In genomic region chr2:19763731-19764130, GRCh38 we compare ENCODE assay signal across 26 cellular contexts.
"Had no signal": no experiment of that assay in that cellular context is flagged by ENCODE, and none has a peak within 500 bp of the region (broad histone marks: within the 10 kb centered on the region; RNA-seq: fewer than 3 reads in every experiment).

No MANE protein-coding gene starts in this region.

- ATAC-seq: left colon; left lung; lower lobe of right lung; mucosa of descending colon; naive thymus-derived CD4-positive, alpha-beta T cell; natural killer cell treated with Interleukin-12 subunit alpha and Interleukin-12 subunit beta and Interleukin-15 and Interleukin-18, amount 100 ng/mL, for 72 hours; sciatic nerve; stimulated activated effector memory CD8-positive, alpha-beta T cell treated with anti-CD3 and anti-CD28 coated beads, Interleukin-12 subunit alpha, Interleukin-12 subunit beta, amount 100 ng/mL, for 72 hours; upper lobe of right lung had no signal

- H3K9me3 ChIP-seq: lower lobe of right lung, mucosa of descending colon, ovary, right atrium auricular region, suprapubic skin, thoracic aorta, tibial artery, upper lobe of right lung had no signal

- FAIRE-seq: islet of Langerhans, kidney, small intestine had no signal

- H3K27me3 ChIP-seq: left lung, ovary, right atrium auricular region, spleen, suprapubic skin, tibial artery, upper lobe of right lung had no signal

- H3K36me3 ChIP-seq: left lung, lower lobe of right lung, ovary, right atrium auricular region, spleen, suprapubic skin, thoracic aorta, tibial artery, upper lobe of right lung had no signal

- H3K4me3 ChIP-seq: left lung, lower lobe of right lung, mucosa of descending colon, ovary, right atrium auricular region, spleen, suprapubic skin, thoracic aorta, tibial artery, upper lobe of right lung had no signal

- H3K4me1 ChIP-seq: left lung, lower lobe of right lung, right atrium auricular region, spleen, suprapubic skin, tibial artery, upper lobe of right lung had no signal

- DNase-seq: hypothalamus; immature natural killer cell; kidney; left colon; left lung; lower lobe of right lung; mammary epithelial cell; mesendoderm; midbrain; mucosa of descending colon; ovary; small intestine; spleen; stimulated activated CD4-positive, alpha-beta T cell treated with anti-CD3 and anti-CD28 coated beads, Interleukin-4, amount 100 ng/mL, for 24 hours; stimulated activated naive CD4-positive, alpha-beta T cell; tibial artery; trophoblast cell; upper lobe of right lung had no signal

- H3K27ac ChIP-seq: left lung, lower lobe of right lung, ovary, right atrium auricular region, spleen, suprapubic skin, thoracic aorta, tibial artery, upper lobe of right lung had no signal
